ENCODE assay signal across 16 cellular contexts in the genomic region with DNA sequence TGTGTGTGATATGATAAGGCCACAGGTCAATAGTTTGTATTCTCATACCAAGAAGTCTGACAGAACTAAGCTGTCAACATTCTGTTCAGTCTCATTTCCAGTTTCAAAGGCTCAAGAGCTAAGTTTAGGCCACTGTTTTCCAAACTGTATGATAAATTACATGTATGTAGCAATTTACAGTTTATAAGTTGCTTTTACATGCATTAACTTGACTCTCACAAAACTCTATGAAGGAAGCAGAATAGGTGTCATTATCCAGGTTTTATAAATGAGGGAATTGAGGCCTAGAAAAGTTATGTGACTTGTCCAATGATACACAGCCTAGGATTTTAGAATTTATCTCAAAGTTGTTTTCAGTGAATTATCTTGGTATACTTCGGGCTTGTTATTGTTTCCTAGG.
"Had no signal": no experiment of that assay in that cellular context is flagged by ENCODE, and none has a peak within 500 bp of the region (broad histone marks: within the 10 kb centered on the region; RNA-seq: fewer than 3 reads in every experiment).

No MANE protein-coding gene starts in this region.

- H3K4me1 ChIP-seq: esophagus muscularis mucosa, foreskin keratinocyte, left lung, lower lobe of right lung had no signal

- H3K27me3 ChIP-seq: dorsolateral prefrontal cortex, esophagus muscularis mucosa, foreskin keratinocyte, heart right ventricle, left lung had no signal

- DNase-seq: dermis blood vessel endothelial cell; dorsolateral prefrontal cortex; effector CD4-positive, alpha-beta T cell; effector memory CD4-positive, alpha-beta T cell; glutamatergic neuron; head of caudate nucleus; heart right ventricle; hippocampal formation; left cardiac atrium; left lung; left ventricle myocardium superior; lower lobe of right lung; mucosa of descending colon had no signal

- ATAC-seq: foreskin keratinocyte, heart right ventricle, left cardiac atrium, left lung, left ventricle myocardium superior, lower lobe of right lung, mucosa of descending colon had no signal

- H3K4me3 ChIP-seq: coronary artery, dorsolateral prefrontal cortex, esophagus muscularis mucosa, heart right ventricle, left lung, lower lobe of right lung, mucosa of descending colon had no signal

- H3K27ac ChIP-seq: coronary artery, dorsolateral prefrontal cortex, esophagus muscularis mucosa, foreskin keratinocyte, heart right ventricle, left lung, lower lobe of right lung had no signal

- H3K9me3 ChIP-seq: esophagus muscularis mucosa, heart right ventricle, left lung, lower lobe of right lung, mucosa of descending colon had no signal
